Comparison of ENCODE assay signal across 27 cellular contexts in the genomic region with DNA sequence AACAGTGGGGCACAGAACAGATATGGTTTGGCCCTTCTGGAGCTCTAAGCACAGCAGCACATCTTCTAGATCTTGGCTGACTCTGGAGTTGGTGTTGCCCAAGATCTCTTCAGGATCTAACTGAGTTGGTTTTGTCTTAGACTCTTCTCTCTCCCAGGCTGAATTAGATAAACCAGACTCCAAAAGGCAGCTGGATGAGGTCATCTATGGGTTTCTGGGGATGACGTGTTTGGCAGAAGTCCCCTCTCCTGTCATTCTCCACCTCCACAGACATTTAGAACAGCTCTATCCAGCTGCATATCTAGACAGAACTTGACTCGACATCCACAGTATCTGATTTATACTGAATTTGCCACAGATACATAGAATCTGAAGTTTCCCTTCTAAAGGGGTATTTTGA.
DNase-seq lines count a peak whose midpoint lies in the region; ATAC-seq, FAIRE-seq and TF ChIP-seq lines count a peak whose summit lies in the region.
"Had no signal": no experiment of that assay in that cellular context is flagged by ENCODE, and none has a peak within 500 bp of the region (broad histone marks: within the 10 kb centered on the region; RNA-seq: fewer than 3 reads in every experiment).

No MANE protein-coding gene starts in this region.

- no peak overlapping the region for H3K27ac Mint-ChIP-seq in CD4-positive, alpha-beta T cell
- H3K27ac Mint-ChIP-seq in progenitor cell of endocrine pancreas = no peak overlapping the region
- H3K27ac Mint-ChIP-seq: CD14-positive monocyte had no signal

- TF ChIP-seq POLR2A in GM12878 (IDR thresholded peaks at IDR 0.05; ENCODE audit: low read depth, low read length) = no peak

- intact Hi-C loops in GM12878 (cut with micrococcal nuclease; ENCODE audit: unreplicated experiment) = no loop called here
- intact Hi-C loops in CD4-positive, alpha-beta T cell (cut with DNase I, micrococcal nuclease) = no loop called here

- no peaks in the 10 kb centered on the region for H3K27me3 Mint-ChIP-seq in CD4-positive, alpha-beta T cell
- H3K27me3 Mint-ChIP-seq in progenitor cell of endocrine pancreas = no peaks in the 10 kb centered on the region

- H3K27me3 ChIP-seq in GM12878 (replicated peaks in 1 of 2; ENCODE audit: control insufficient read depth in 2 of 2, insufficient read depth in 2 of 2, low read length in 1 of 2) = 0 out of 4 replicates have a peak, but pooled peaks cover 0 to 1% of the 10 kb centered on the region in 2 experiments
- H3K27me3 ChIP-seq in CD4-positive, alpha-beta T cell (ENCODE audit: control insufficient read depth, insufficient read depth, low read length) = no peaks in the 10 kb centered on the region
- H3K27me3 ChIP-seq: adrenal gland, heart right ventricle had no signal

- peaks cover 8% of the 10 kb centered on the region; the same call in 1 of the 2 replicates for H3K4me1 ChIP-seq in GM12878 (ENCODE audit: control insufficient read depth, insufficient read depth, low read length)

- H3K9ac ChIP-seq in GM12878 (ENCODE audit: control insufficient read depth, insufficient read depth, low read length) = no peak overlapping the region

- ATAC-seq in GM12878 = no peak
- no peak for ATAC-seq in CD4-positive, alpha-beta T cell (ENCODE audit: poor library complexity)
- ATAC-seq: left colon had no signal

- no peak for TF ChIP-seq EP300 in GM12878 (IDR thresholded peaks at IDR 0.05; ENCODE audit: borderline replicate concordance in 1 of 2, control insufficient read depth in 1 of 2, low read depth in 2 of 2, low read length in 2 of 2)

- no peaks in the 10 kb centered on the region for H3K79me2 ChIP-seq in GM12878 (ENCODE audit: control insufficient read depth, insufficient read depth, low read length)

- SMC1A ChIA-PET in GM12878 (lab: Charles Lee; ENCODE audit: uncharacterized antibody, unreplicated experiment) = interaction anchor here (1.5 to 11.3 kb wide), 5 partner anchors 8 to 73 kb away, joined by 3 to 215 read pairs (median 9); no protein-coding TSS in a partner anchor

- TF ChIP-seq CTCF in GM12878 (IDR thresholded peaks at IDR 0.05 in 2 of 3, conservative IDR thresholded peaks at IDR 0.05 in 1 of 3; ENCODE audit: control insufficient read depth in 2 of 3, extremely low read depth in 1 of 3, insufficient read depth in 1 of 3, low read depth in 3 of 3, low read length in 3 of 3) (no peak), progenitor cell of endocrine pancreas (IDR thresholded peaks at IDR 0.05; ENCODE audit: unreplicated experiment) (no peak)
- TF ChIP-seq CTCF in CD4-positive, alpha-beta T cell (IDR thresholded peaks at IDR 0.05) = no peak

- no peaks in the 10 kb centered on the region for H3K36me3 ChIP-seq in GM12878 (ENCODE audit: control insufficient read depth in 2 of 2, insufficient read depth in 2 of 2, low read length in 1 of 2)
- H3K36me3 ChIP-seq: adrenal gland, heart right ventricle, thoracic aorta had no signal

- no peaks in the 10 kb centered on the region for H3K9me3 Mint-ChIP-seq in CD4-positive, alpha-beta T cell
- no peaks in the 10 kb centered on the region for H3K9me3 Mint-ChIP-seq in progenitor cell of endocrine pancreas (ENCODE audit: low read depth)

- no peaks in the 10 kb centered on the region for H3K4me1 Mint-ChIP-seq in CD4-positive, alpha-beta T cell (ENCODE audit: low read depth)
- H3K4me1 Mint-ChIP-seq in progenitor cell of endocrine pancreas (ENCODE audit: low read depth) = peaks cover 14% of the 10 kb centered on the region

- no peaks in the 10 kb centered on the region; the same call in 2 of the 3 replicates for H3K9me3 ChIP-seq in GM12878 (replicated peaks; ENCODE audit: control insufficient read depth, insufficient read depth, low read length)
- H3K9me3 ChIP-seq in CD4-positive, alpha-beta T cell (ENCODE audit: control insufficient read depth, low read length) = no peaks in the 10 kb centered on the region
- H3K9me3 ChIP-seq: adrenal gland, heart right ventricle, thoracic aorta had no signal

- no peak overlapping the region for H3K4me2 ChIP-seq in GM12878 (ENCODE audit: control insufficient read depth, insufficient read depth)

- WGBS in GM12878 (ENCODE audit: insufficient coverage, insufficient replicate concordance, low lambda C conversion rate, missing lambda C conversion rate) = 0% methylated on average over 2 of the region's 2 CpGs

- in situ Hi-C loops in GM12878 (cut with MboI) = no loop called here

- BruUV-seq in GM12878 (replicated peaks; lab: Mats Ljungman, UMichigan) = no TSS peak

- no peaks in the 10 kb centered on the region for H3K36me3 Mint-ChIP-seq in CD4-positive, alpha-beta T cell (ENCODE audit: low read depth)
- no peaks in the 10 kb centered on the region for H3K36me3 Mint-ChIP-seq in progenitor cell of endocrine pancreas (ENCODE audit: insufficient read depth)
- H3K36me3 Mint-ChIP-seq: CD14-positive monocyte had no signal

- FAIRE-seq in GM12878 (lab: Jason Lieb, UNC) = no peak
- FAIRE-seq: endometrium, GM18507 had no signal

- no peak overlapping the region for H3K27ac ChIP-seq in GM12878 (ENCODE audit: control insufficient read depth, insufficient read depth)
- H3K27ac ChIP-seq in CD4-positive, alpha-beta T cell (ENCODE audit: low read depth, low read length) = no peak overlapping the region
- H3K27ac ChIP-seq: adrenal gland, heart right ventricle, thoracic aorta had no signal

- POLR2A ChIA-PET in GM12878 (lab: Charles Lee) = no interaction called here
- POLR2A ChIA-PET in CD4-positive, alpha-beta T cell (lab: Charles Lee) = no interaction called here

- CTCF ChIA-PET in GM12878 (lab: Yijun Ruan, JAX) = interaction anchor here (1.7 to 6.9 kb wide), 2 partner anchors 15 to 87 kb away, joined by 5 to 45 read pairs; no protein-coding TSS in a partner anchor
- CTCF ChIA-PET in CD4-positive, alpha-beta T cell (lab: Charles Lee) = no interaction called here

- no peak overlapping the region for H3K4me3 Mint-ChIP-seq in CD4-positive, alpha-beta T cell
- no peak overlapping the region for H3K4me3 Mint-ChIP-seq in progenitor cell of endocrine pancreas (ENCODE audit: low read depth)
- H3K4me3 Mint-ChIP-seq: CD14-positive monocyte had no signal

- DNase-seq in AG20443 (ENCODE audit: low spot score) = peak; percentile 62
- peak; percentile 78 for DNase-seq in LHCN-M2 (ENCODE audit: low read depth)
- DNase-seq in GM12878 (ENCODE audit: low read depth, low spot score) = no peak
- DNase-seq in glomerular visceral epithelial cell (ENCODE audit: extremely low spot score) = peak; percentile 25
- DNase-seq in DMS79 (lab: John Stamatoyannopoulos, UW) = no peak
- no peak for DNase-seq in CD4-positive, alpha-beta T cell
- no peak for DNase-seq in activated CD4-positive, alpha-beta T cell treated with anti-CD3 and anti-CD28 coated beads, Interleukin-2, amount 50 U/mL, for 4 hours
- DNase-seq in progenitor cell of endocrine pancreas (ENCODE audit: low spot score, unreplicated experiment) = no peak
- DNase-seq: activated CD4-positive, alpha-beta T cell treated with anti-CD3 and anti-CD28 coated beads for 48 hours; activated naive CD4-positive, alpha-beta T cell; activated T-cell treated with anti-CD3 and anti-CD28 coated beads, Interleukin-2, amount 50 U/mL, for 48 hours; adrenal gland; caudate nucleus; dermis blood vessel endothelial cell; heart right ventricle; left colon; mesenchymal stem cell; NCI-H1092; NCI-H187; NCI-H69; RPMI8226; stimulated activated naive CD4-positive, alpha-beta T cell; T-helper 2 cell had no signal

- no peak overlapping the region for H3K4me3 ChIP-seq in GM12878
- H3K4me3 ChIP-seq: adrenal gland, heart right ventricle, thoracic aorta had no signal

- H4K20me1 ChIP-seq in GM12878 (ENCODE audit: control insufficient read depth, insufficient read depth) = no peaks in the 10 kb centered on the region

- no peak overlapping the region for H2AFZ ChIP-seq in GM12878 (ENCODE audit: control insufficient read depth, low read depth, low read length)

- RAD21 ChIA-PET in GM12878 (lab: Charles Lee; ENCODE audit: unreplicated experiment) = interaction anchor here (1.0 to 1.2 kb wide), 2 partner anchors 9 to 10 kb away, joined by 3 read pairs; no protein-coding TSS in a partner anchor

- no peak for TF ChIP-seq RAD21 in GM12878 (IDR thresholded peaks at IDR 0.05; ENCODE audit: insufficient read depth, low read depth, low read length)

TF ChIP-seq in GM12878, 131 proteins besides CTCF, POLR2A, EP300 and RAD21:
- TF ChIP-seq ATF7 (IDR thresholded peaks at IDR 0.05; ENCODE audit: low read depth) (peak; percentile 64; the same call in 1 of the 2 replicates), TCF7 (IDR thresholded peaks at IDR 0.05; ENCODE audit: borderline replicate concordance) (no peak)
- TF ChIP-seq, protein P1, sequence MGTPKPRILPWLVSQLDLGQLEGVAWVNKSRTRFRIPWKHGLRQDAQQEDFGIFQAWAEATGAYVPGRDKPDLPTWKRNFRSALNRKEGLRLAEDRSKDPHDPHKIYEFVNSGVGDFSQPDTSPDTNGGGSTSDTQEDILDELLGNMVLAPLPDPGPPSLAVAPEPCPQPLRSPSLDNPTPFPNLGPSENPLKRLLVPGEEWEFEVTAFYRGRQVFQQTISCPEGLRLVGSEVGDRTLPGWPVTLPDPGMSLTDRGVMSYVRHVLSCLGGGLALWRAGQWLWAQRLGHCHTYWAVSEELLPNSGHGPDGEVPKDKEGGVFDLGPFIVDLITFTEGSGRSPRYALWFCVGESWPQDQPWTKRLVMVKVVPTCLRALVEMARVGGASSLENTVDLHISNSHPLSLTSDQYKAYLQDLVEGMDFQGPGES (IDR thresholded peaks at IDR 0.05) = no peak

Comparison
In these comparisons a context has a peak if more than half of its experiments do, and no peak if none do; other contexts are left out.
1. DNase-seq: peak in AG20443 (single experiment), LHCN-M2 (single experiment) and glomerular visceral epithelial cell (single experiment); none in GM12878 (single experiment), DMS79 (single experiment), CD4-positive, alpha-beta T cell (0 of 10), activated CD4-positive, alpha-beta T cell treated with anti-CD3 and anti-CD28 coated beads, Interleukin-2, amount 50 U/mL, for 4 hours (0 of 2) and progenitor cell of endocrine pancreas (single experiment).